Comparison of ENCODE assay signal across 8 cellular contexts in genomic region chr21:42496839-42497202, GRCh38. TPM values are rescaled to one million over a fixed set of nuclear protein-coding genes. Genes with fewer than 3 reads are reported as not detected.
DNase-seq lines count a peak whose midpoint lies in the region; ATAC-seq and TF ChIP-seq lines count a peak whose summit lies in the region.

No MANE protein-coding gene starts in this region.

- H3K27ac ChIP-seq in C4-2B = peak overlapping the region; percentile 65
- peak overlapping the region; percentile 78 for H3K27ac ChIP-seq in HUES64 (ENCODE audit: low read depth, low read length)
- peak overlapping the region; percentile 58 for H3K27ac ChIP-seq in urinary bladder (ENCODE audit: low read depth)

- peaks cover 10% of the 10 kb centered on the region for H3K4me1 Mint-ChIP-seq in memory B cell

- peak overlapping the region; percentile 92 for H3K27ac Mint-ChIP-seq in memory B cell

- TF ChIP-seq CTCF in C4-2B (conservative IDR thresholded peaks at IDR 0.05) (no peak), cardiac fibroblast (IDR thresholded peaks at IDR 0.05; ENCODE audit: low read depth, low read length) (no peak)

- H3K9me3 ChIP-seq in HUES64 (ENCODE audit: insufficient read depth, low read depth, low read length) = no peaks in the 10 kb centered on the region

- no peaks in the 10 kb centered on the region for H3K36me3 Mint-ChIP-seq in memory B cell

- peaks cover 3% of the 10 kb centered on the region for H3K27me3 Mint-ChIP-seq in memory B cell

- H3K9ac ChIP-seq in HUES64 (ENCODE audit: low read depth, low read length) = peak overlapping the region; percentile 78

- peaks cover 8% of the 10 kb centered on the region; the same call in 1 of the 2 replicates for H3K27me3 ChIP-seq in HUES64 (ENCODE audit: insufficient read depth, low read length)

- H3K4me3 Mint-ChIP-seq in memory B cell = peak overlapping the region; percentile 89

- H3K4me3 ChIP-seq in HUES64 (ENCODE audit: low read length) (peak overlapping the region; percentile 88), cardiac fibroblast (replicated peaks in 1 of 2; ENCODE audit: low read depth in 2 of 2, low read length in 2 of 2) (peak overlapping the region; percentile 58 to 69), urinary bladder (ENCODE audit: low read depth, low read length) (peak overlapping the region; percentile 52)

- peaks cover 20% of the 10 kb centered on the region for H3K4me1 ChIP-seq in HUES64 (ENCODE audit: insufficient read depth, low read length)
- peaks cover 1% of the 10 kb centered on the region for H3K4me1 ChIP-seq in urinary bladder (ENCODE audit: insufficient read depth)

- ATAC-seq in memory B cell (ENCODE audit: low read depth) (no peak), GM21367 (IDR thresholded peaks at IDR 0.05; ENCODE audit: unreplicated experiment) (no peak)

- DNase-seq in cardiac fibroblast (ENCODE audit: low read depth in 2 of 2) (no peak), memory B cell (ENCODE audit: low spot score in 2 of 2) (no peak), HK-2 (ENCODE audit: unreplicated experiment) (no peak), posterior vena cava (ENCODE audit: low spot score) (no peak)

- intact Hi-C loops in posterior vena cava (cut with DNase I) = no loop called here

- 21% methylated on average over 19 of the region's 19 CpGs for WGBS in HUES64
- WGBS in urinary bladder = 18% methylated on average over 19 of the region's 19 CpGs

- H3K36me3 ChIP-seq in HUES64 (ENCODE audit: insufficient read depth, low read length) = no peaks in the 10 kb centered on the region
- no peaks in the 10 kb centered on the region for H3K36me3 ChIP-seq in urinary bladder (ENCODE audit: insufficient read depth)

- H3K9me3 Mint-ChIP-seq in memory B cell = no peaks in the 10 kb centered on the region

RNA-seq across cellular contexts. Expression of gene RSPH1, which starts 0.8 kb away (rescaled TPM):
- 0.25 TPM for polyA plus RNA-seq in HUES64 (2013, experiment 1 of 2)
- polyA plus RNA-seq in HUES64 (2013, experiment 2 of 2) = not detected
- total RNA-seq in urinary bladder = 0.26 TPM
- polyA plus RNA-seq in urinary bladder = 0.84 TPM
- total RNA-seq in posterior vena cava = under 1 TPM in 1 of 2 donors, not detected in 1; 0.19 TPM

RNA-seq across cellular contexts. Expression of gene SLC37A1, which starts 16.8 kb away (rescaled TPM):
- 10.3 TPM for polyA plus RNA-seq in HUES64 (2013, experiment 1 of 2)
- 11.4 TPM for polyA plus RNA-seq in HUES64 (2013, experiment 2 of 2)
- total RNA-seq in urinary bladder (7.9 TPM), posterior vena cava (1 to 10 TPM; 5.2 to 6.0 TPM)
- 5.7 TPM for polyA plus RNA-seq in urinary bladder
